Comparison of ENCODE assay signal across 12 cellular contexts in the genomic region with DNA sequence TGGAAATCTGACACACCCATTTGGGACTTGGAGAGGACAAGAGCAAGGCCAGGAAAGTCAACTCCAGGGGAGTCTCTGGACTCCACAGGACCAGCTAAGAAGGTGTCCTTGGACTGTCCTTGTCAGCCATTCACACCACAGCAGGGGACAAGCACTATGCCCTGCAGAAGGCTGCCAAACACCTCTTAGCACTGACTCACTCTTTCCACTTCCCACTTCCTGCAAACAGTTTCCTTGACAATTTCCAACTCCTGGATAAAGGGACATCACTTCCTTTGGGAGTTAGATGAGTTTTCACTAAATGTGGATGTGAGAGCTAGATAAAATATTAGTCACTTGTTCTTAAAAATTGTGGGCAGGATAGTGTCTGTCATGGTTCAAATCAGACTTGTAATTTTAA. TPM values are rescaled to one million over a fixed set of nuclear protein-coding genes. Genes with fewer than 3 reads are reported as not detected.
DNase-seq lines count a peak whose midpoint lies in the region; ATAC-seq and TF ChIP-seq lines count a peak whose summit lies in the region.
"Had no signal": no experiment of that assay in that cellular context is flagged by ENCODE, and none has a peak within 500 bp of the region (broad histone marks: within the 10 kb centered on the region; RNA-seq: fewer than 3 reads in every experiment).

No MANE protein-coding gene starts in this region.

- POLR2A ChIA-PET in RWPE1 (lab: Yijun Ruan, JAX; ENCODE audit: low non-redundant PET), result no interaction called here
- POLR2A ChIA-PET in naive thymus-derived CD4-positive, alpha-beta T cell (lab: Charles Lee), result interaction anchor here (0.5 to 0.6 kb wide), 2 partner anchors 11 to 1899 kb away, joined by 4 to 5 read pairs; no protein-coding TSS in a partner anchor

- H3K36me3 ChIP-seq in GM23248 (ENCODE audit: low read depth) (peaks cover 12% of the 10 kb centered on the region), colonic mucosa (no peaks in the 10 kb centered on the region)
- peaks cover 0 to 29% (median 0%) of the 10 kb centered on the region in 3 experiments for H3K36me3 ChIP-seq in naive thymus-derived CD4-positive, alpha-beta T cell (ENCODE audit: control insufficient read depth in 2 of 3, insufficient read depth in 3 of 3, low read length in 3 of 3)

- DNase-seq in GM23248 (peak; percentile 72), RWPE1 (ENCODE audit: low spot score) (no peak), fibroblast of the aortic adventitia (ENCODE audit: low read depth) (peak; percentile 60), colonic mucosa (no peak), NCI-H2196 treated with DMSO at 0.1 percent for 48 hours (lab: John Stamatoyannopoulos, UW; ENCODE audit: unreplicated experiment) (no peak)
- DNase-seq in naive thymus-derived CD4-positive, alpha-beta T cell, result no peak
- DNase-seq in activated naive CD8-positive, alpha-beta T cell treated with anti-CD3 and anti-CD28 coated beads, Interleukin-2, amount 50 U/mL, for 24 hours, result no peak
- DNase-seq: foreskin melanocyte, Kasumi-1, midbrain, NCI-H526 treated with DMSO at 0.1 percent for 48 hours had no signal

- H3K4me3 ChIP-seq in GM23248 (no peak overlapping the region), fibroblast of the aortic adventitia (ENCODE audit: low read depth, low read length) (no peak overlapping the region), colonic mucosa (no peak overlapping the region)
- H3K4me3 ChIP-seq in naive thymus-derived CD4-positive, alpha-beta T cell (ENCODE audit: low read length), result no peak overlapping the region

- no peaks in the 10 kb centered on the region for H3K27me3 ChIP-seq in GM23248 (replicated peaks; ENCODE audit: insufficient read depth)
- H3K27me3 ChIP-seq in naive thymus-derived CD4-positive, alpha-beta T cell (ENCODE audit: control insufficient read depth in 2 of 2, insufficient read depth in 2 of 2, low read length in 2 of 2), result no peaks in the 10 kb centered on the region
- no peaks in the 10 kb centered on the region for H3K27me3 ChIP-seq in colonic mucosa

- H3K9me3 ChIP-seq in GM23248 (ENCODE audit: low read depth) (no peaks in the 10 kb centered on the region), colonic mucosa (no peaks in the 10 kb centered on the region)
- no peaks in the 10 kb centered on the region for H3K9me3 ChIP-seq in naive thymus-derived CD4-positive, alpha-beta T cell (ENCODE audit: control insufficient read depth in 2 of 3, low read length in 3 of 3)

- peaks cover 9 to 54% (median 43%) of the 10 kb centered on the region in 5 donors for H3K36me3 Mint-ChIP-seq in naive thymus-derived CD4-positive, alpha-beta T cell
- peaks cover 46% of the 10 kb centered on the region for H3K36me3 Mint-ChIP-seq in activated naive CD8-positive, alpha-beta T cell treated with anti-CD3 and anti-CD28 coated beads, Interleukin-2, amount 50 U/mL, for 24 hours (ENCODE audit: low read depth)

- H3K9ac ChIP-seq in GM23248, result no peak overlapping the region
- H3K9ac ChIP-seq in colonic mucosa (ENCODE audit: low read depth in 2 of 2, low read length in 2 of 2), result no peak overlapping the region

- no peak for TF ChIP-seq CTCF in RWPE1 (conservative IDR thresholded peaks at IDR 0.05; ENCODE audit: low read depth)
- TF ChIP-seq CTCF in fibroblast of the aortic adventitia (IDR thresholded peaks at IDR 0.05; ENCODE audit: insufficient read depth, low read length), result no peak
- no peak for TF ChIP-seq CTCF in colonic mucosa (IDR thresholded peaks at IDR 0.05)

- in situ Hi-C loops in GM23248 (cut with MboI), result no loop called here

- H3K9me2 ChIP-seq in GM23248 (ENCODE audit: insufficient read depth), result no peaks in the 10 kb centered on the region

- peaks cover 16 to 22% (median 19%) of the 10 kb centered on the region in 7 donors for H3K4me1 Mint-ChIP-seq in naive thymus-derived CD4-positive, alpha-beta T cell
- peaks cover 20% of the 10 kb centered on the region for H3K4me1 Mint-ChIP-seq in activated naive CD8-positive, alpha-beta T cell treated with anti-CD3 and anti-CD28 coated beads, Interleukin-2, amount 50 U/mL, for 24 hours

- peak overlapping the region in 9 of 10 donors; percentile 33 to 82 (median 57) for H3K4me3 Mint-ChIP-seq in naive thymus-derived CD4-positive, alpha-beta T cell
- H3K4me3 Mint-ChIP-seq in activated naive CD8-positive, alpha-beta T cell treated with anti-CD3 and anti-CD28 coated beads, Interleukin-2, amount 50 U/mL, for 24 hours, result no peak overlapping the region

- CTCF ChIA-PET in RWPE1 (lab: Yijun Ruan, JAX), result no interaction called here
- CTCF ChIA-PET in naive thymus-derived CD4-positive, alpha-beta T cell (lab: Charles Lee), result no interaction called here

- no peaks in the 10 kb centered on the region for H3F3A ChIP-seq in GM23248 (ENCODE audit: insufficient read depth)

- H4K20me1 ChIP-seq in GM23248 (ENCODE audit: insufficient read depth), result no peaks in the 10 kb centered on the region

- peaks cover 0 to 4% (median 0%) of the 10 kb centered on the region in 11 donors for H3K9me3 Mint-ChIP-seq in naive thymus-derived CD4-positive, alpha-beta T cell
- H3K9me3 Mint-ChIP-seq in activated naive CD8-positive, alpha-beta T cell treated with anti-CD3 and anti-CD28 coated beads, Interleukin-2, amount 50 U/mL, for 24 hours, result no peaks in the 10 kb centered on the region

- intact Hi-C loops in naive thymus-derived CD4-positive, alpha-beta T cell (cut with micrococcal nuclease), result no loop called here
- intact Hi-C loops in colonic mucosa (cut with DNase I), result no loop called here

- H2AFZ ChIP-seq in GM23248, result no peak overlapping the region

- H3K4me2 ChIP-seq in GM23248 (ENCODE audit: unreplicated experiment), result no peak overlapping the region

- no peak overlapping the region for H3K27ac ChIP-seq in GM23248
- peak overlapping the region; percentile 59 for H3K27ac ChIP-seq in RWPE1
- no peak overlapping the region for H3K27ac ChIP-seq in naive thymus-derived CD4-positive, alpha-beta T cell (ENCODE audit: low read depth, low read length)
- no peak overlapping the region for H3K27ac ChIP-seq in colonic mucosa

- H3K27ac Mint-ChIP-seq in naive thymus-derived CD4-positive, alpha-beta T cell, result no peak overlapping the region
- H3K27ac Mint-ChIP-seq in activated naive CD8-positive, alpha-beta T cell treated with anti-CD3 and anti-CD28 coated beads, Interleukin-2, amount 50 U/mL, for 24 hours, result no peak overlapping the region

- peaks cover 7 to 26% (median 20%) of the 10 kb centered on the region in 5 donors for H3K27me3 Mint-ChIP-seq in naive thymus-derived CD4-positive, alpha-beta T cell
- peaks cover 37% of the 10 kb centered on the region for H3K27me3 Mint-ChIP-seq in activated naive CD8-positive, alpha-beta T cell treated with anti-CD3 and anti-CD28 coated beads, Interleukin-2, amount 50 U/mL, for 24 hours

- H3K4me1 ChIP-seq in GM23248 (ENCODE audit: insufficient read depth), result peaks cover 11% of the 10 kb centered on the region; the same call in 1 of the 2 replicates
- H3K4me1 ChIP-seq in naive thymus-derived CD4-positive, alpha-beta T cell (ENCODE audit: control insufficient read depth in 2 of 2, insufficient read depth in 2 of 2, low read length in 2 of 2), result peaks cover 11 to 18% of the 10 kb centered on the region in 2 donors
- no peaks in the 10 kb centered on the region for H3K4me1 ChIP-seq in colonic mucosa

- no peak for ATAC-seq in naive thymus-derived CD4-positive, alpha-beta T cell
- ATAC-seq in HG03175 (IDR thresholded peaks at IDR 0.05; ENCODE audit: unreplicated experiment), result no peak
- no peak for ATAC-seq in activated naive CD8-positive, alpha-beta T cell treated with anti-CD3 and anti-CD28 coated beads, Interleukin-2, amount 50 U/mL, for 24 hours

- H3K79me2 ChIP-seq in GM23248 (ENCODE audit: insufficient read depth), result no peaks in the 10 kb centered on the region

RNA-seq across cellular contexts. Expression of a gene that starts 37.8 kb away (rescaled TPM):
- total RNA-seq in GM23248 (2014; rRNA removed; shearing (Covaris generic)), result 84.0 and 87.0 TPM in 2 replicates
- polyA plus RNA-seq in GM23248 (2016; fragmentation: Nextera tagmentation; extraction: Ambion mirVana), result 52.9 and 56.1 TPM in 2 replicates
- 26.9 and 33.4 TPM in 2 replicates for total RNA-seq in fibroblast of the aortic adventitia (ENCODE audit: low replicate concordance)
- not detected for total RNA-seq in naive thymus-derived CD4-positive, alpha-beta T cell
- polyA plus RNA-seq in naive thymus-derived CD4-positive, alpha-beta T cell, result not detected
- 100 to 1,000 TPM; 110 to 130 TPM for total RNA-seq in colonic mucosa

Comparison
In these comparisons a context has a peak if more than half of its experiments do, and no peak if none do; other contexts are left out.
1. DNase-seq: peak in GM23248 (single experiment) and fibroblast of the aortic adventitia (single experiment); none in RWPE1 (single experiment), naive thymus-derived CD4-positive, alpha-beta T cell (0 of 9), activated naive CD8-positive, alpha-beta T cell treated with anti-CD3 and anti-CD28 coated beads, Interleukin-2, amount 50 U/mL, for 24 hours (single experiment), colonic mucosa (single experiment) and NCI-H2196 treated with DMSO at 0.1 percent for 48 hours (single experiment).
2. RNA of a gene that starts 37.8 kb away (total RNA-seq): 110 to 130 TPM in colonic mucosa, 84.0 to 87.0 TPM in GM23248 and 26.9 to 33.4 TPM in fibroblast of the aortic adventitia; not detected in naive thymus-derived CD4-positive, alpha-beta T cell; every median in the first group is over 10 times any median in the second.